1 cellular context compared by ENCODE assay signal in the genomic region with DNA sequence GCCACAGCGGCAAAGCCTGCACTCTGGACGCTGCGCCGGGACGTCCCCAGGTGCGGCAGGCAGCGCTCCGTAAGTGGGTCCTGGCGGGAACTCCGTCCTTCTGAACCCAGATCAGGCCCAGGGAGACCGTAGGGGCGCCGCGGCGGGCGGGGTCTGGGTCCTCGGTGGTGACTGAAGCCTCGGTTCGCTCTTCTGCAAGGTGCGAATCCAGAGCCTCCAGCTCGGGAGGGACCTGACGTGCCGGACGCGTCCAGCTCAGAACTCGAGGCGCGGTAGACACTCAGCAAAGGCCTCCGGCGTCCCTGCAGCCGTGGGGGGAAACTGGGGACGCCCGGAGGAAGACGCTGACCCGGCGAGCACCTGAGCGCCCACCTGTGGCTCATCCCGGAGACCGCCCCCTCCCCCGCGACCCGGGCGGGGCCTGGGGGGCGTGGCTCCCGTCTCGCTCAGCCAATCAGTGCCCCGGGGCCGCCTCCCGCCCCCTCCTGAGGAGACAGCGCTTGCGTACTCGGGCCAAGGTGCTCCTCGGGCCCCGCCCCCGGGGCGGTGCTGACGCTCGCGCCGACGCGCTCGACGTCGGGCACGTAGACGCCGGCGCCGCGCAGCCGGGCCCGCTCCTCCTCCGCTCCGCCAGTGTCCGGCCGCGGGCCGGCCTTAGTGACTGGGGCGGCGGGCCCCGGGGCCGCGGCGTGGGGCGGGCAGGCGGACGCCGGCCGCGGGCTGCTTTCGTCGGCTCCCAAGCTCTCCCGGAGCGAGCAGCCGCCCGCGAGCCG.
TF ChIP-seq lines count a peak whose summit lies in the region.

A gene (plus strand): TSS at position 587 of the 773 bp plus-strand sequence. CDS start 1,483 bp downstream, outside the sequence.

TF ChIP-seq in HEK293, 187 proteins besides CTCF, POLR2A, EP300 and RAD21 (continued from another document):
- TF ChIP-seq, protein P1, sequence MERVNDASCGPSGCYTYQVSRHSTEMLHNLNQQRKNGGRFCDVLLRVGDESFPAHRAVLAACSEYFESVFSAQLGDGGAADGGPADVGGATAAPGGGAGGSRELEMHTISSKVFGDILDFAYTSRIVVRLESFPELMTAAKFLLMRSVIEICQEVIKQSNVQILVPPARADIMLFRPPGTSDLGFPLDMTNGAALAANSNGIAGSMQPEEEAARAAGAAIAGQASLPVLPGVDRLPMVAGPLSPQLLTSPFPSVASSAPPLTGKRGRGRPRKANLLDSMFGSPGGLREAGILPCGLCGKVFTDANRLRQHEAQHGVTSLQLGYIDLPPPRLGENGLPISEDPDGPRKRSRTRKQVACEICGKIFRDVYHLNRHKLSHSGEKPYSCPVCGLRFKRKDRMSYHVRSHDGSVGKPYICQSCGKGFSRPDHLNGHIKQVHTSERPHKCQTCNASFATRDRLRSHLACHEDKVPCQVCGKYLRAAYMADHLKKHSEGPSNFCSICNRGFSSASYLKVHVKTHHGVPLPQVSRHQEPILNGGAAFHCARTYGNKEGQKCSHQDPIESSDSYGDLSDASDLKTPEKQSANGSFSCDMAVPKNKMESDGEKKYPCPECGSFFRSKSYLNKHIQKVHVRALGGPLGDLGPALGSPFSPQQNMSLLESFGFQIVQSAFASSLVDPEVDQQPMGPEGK (tag by site-specific recombination; IDR thresholded peaks at IDR 0.05), result peak; percentile 91
- 0 out of 2 replicates have a peak, but pooled peaks have one; percentile 6 for TF ChIP-seq ZNF629 (tag by site-specific recombination; IDR thresholded peaks at IDR 0.05)
- TF ChIP-seq, protein P2, sequence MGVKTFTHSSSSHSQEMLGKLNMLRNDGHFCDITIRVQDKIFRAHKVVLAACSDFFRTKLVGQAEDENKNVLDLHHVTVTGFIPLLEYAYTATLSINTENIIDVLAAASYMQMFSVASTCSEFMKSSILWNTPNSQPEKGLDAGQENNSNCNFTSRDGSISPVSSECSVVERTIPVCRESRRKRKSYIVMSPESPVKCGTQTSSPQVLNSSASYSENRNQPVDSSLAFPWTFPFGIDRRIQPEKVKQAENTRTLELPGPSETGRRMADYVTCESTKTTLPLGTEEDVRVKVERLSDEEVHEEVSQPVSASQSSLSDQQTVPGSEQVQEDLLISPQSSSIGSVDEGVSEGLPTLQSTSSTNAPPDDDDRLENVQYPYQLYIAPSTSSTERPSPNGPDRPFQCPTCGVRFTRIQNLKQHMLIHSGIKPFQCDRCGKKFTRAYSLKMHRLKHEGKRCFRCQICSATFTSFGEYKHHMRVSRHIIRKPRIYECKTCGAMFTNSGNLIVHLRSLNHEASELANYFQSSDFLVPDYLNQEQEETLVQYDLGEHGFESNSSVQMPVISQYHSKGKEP (tag by site-specific recombination; IDR thresholded peaks at IDR 0.05), result no peak
- TF ChIP-seq GLIS2 (tag by site-specific recombination; IDR thresholded peaks at IDR 0.05), result peak; percentile 94
- TF ChIP-seq SCRT1 (tag by site-specific recombination; IDR thresholded peaks at IDR 0.05; ENCODE audit: borderline replicate concordance), result peak; percentile 89
- TF ChIP-seq KLF1 (tag by site-specific recombination; IDR thresholded peaks at IDR 0.05), result peak; percentile 52
- peak; percentile 24; the same call in 1 of the 2 replicates for TF ChIP-seq ZNF394 (tag by site-specific recombination; IDR thresholded peaks at IDR 0.05; ENCODE audit: borderline replicate concordance)
- TF ChIP-seq BCL11A (tag by site-specific recombination; IDR thresholded peaks at IDR 0.05; ENCODE audit: low read depth), result no peak
- 0 out of 2 replicates have a peak, but pooled peaks have one; percentile 36 for TF ChIP-seq ZXDB (tag by site-specific recombination; IDR thresholded peaks at IDR 0.05)
- TF ChIP-seq, protein P3, sequence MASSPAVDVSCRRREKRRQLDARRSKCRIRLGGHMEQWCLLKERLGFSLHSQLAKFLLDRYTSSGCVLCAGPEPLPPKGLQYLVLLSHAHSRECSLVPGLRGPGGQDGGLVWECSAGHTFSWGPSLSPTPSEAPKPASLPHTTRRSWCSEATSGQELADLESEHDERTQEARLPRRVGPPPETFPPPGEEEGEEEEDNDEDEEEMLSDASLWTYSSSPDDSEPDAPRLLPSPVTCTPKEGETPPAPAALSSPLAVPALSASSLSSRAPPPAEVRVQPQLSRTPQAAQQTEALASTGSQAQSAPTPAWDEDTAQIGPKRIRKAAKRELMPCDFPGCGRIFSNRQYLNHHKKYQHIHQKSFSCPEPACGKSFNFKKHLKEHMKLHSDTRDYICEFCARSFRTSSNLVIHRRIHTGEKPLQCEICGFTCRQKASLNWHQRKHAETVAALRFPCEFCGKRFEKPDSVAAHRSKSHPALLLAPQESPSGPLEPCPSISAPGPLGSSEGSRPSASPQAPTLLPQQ (tag by site-specific recombination; IDR thresholded peaks at IDR 0.05), result peak; percentile 72; the same call in 1 of the 2 replicates
- TF ChIP-seq, protein P4, sequence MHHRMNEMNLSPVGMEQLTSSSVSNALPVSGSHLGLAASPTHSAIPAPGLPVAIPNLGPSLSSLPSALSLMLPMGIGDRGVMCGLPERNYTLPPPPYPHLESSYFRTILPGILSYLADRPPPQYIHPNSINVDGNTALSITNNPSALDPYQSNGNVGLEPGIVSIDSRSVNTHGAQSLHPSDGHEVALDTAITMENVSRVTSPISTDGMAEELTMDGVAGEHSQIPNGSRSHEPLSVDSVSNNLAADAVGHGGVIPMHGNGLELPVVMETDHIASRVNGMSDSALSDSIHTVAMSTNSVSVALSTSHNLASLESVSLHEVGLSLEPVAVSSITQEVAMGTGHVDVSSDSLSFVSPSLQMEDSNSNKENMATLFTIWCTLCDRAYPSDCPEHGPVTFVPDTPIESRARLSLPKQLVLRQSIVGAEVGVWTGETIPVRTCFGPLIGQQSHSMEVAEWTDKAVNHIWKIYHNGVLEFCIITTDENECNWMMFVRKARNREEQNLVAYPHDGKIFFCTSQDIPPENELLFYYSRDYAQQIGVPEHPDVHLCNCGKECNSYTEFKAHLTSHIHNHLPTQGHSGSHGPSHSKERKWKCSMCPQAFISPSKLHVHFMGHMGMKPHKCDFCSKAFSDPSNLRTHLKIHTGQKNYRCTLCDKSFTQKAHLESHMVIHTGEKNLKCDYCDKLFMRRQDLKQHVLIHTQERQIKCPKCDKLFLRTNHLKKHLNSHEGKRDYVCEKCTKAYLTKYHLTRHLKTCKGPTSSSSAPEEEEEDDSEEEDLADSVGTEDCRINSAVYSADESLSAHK (tag by site-specific recombination; IDR thresholded peaks at IDR 0.05), result no peak
- TF ChIP-seq ZNF48 (tag by site-specific recombination; IDR thresholded peaks at IDR 0.05), result no peak
- TF ChIP-seq, protein P5, sequence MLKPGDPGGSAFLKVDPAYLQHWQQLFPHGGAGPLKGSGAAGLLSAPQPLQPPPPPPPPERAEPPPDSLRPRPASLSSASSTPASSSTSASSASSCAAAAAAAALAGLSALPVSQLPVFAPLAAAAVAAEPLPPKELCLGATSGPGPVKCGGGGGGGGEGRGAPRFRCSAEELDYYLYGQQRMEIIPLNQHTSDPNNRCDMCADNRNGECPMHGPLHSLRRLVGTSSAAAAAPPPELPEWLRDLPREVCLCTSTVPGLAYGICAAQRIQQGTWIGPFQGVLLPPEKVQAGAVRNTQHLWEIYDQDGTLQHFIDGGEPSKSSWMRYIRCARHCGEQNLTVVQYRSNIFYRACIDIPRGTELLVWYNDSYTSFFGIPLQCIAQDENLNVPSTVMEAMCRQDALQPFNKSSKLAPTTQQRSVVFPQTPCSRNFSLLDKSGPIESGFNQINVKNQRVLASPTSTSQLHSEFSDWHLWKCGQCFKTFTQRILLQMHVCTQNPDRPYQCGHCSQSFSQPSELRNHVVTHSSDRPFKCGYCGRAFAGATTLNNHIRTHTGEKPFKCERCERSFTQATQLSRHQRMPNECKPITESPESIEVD (tag by site-specific recombination; IDR thresholded peaks at IDR 0.05), result no peak
- no peak for TF ChIP-seq ZBTB21 (tag by site-specific recombination; IDR thresholded peaks at IDR 0.05)
- TF ChIP-seq EGR2 (tag by site-specific recombination; IDR thresholded peaks at IDR 0.05; ENCODE audit: low read depth), result peak; percentile 51; the same call in 1 of the 2 replicates
- peak; percentile 83; the same call in 1 of the 2 replicates for TF ChIP-seq ZNF600 (tag by site-specific recombination; IDR thresholded peaks at IDR 0.05)
- TF ChIP-seq ZBTB17 (tag by site-specific recombination; IDR thresholded peaks at IDR 0.05), result peak; percentile 81
- TF ChIP-seq ZEB2 (tag by site-specific recombination; IDR thresholded peaks at IDR 0.05), result peak; percentile 95
- TF ChIP-seq ZIC2 (tag by site-specific recombination; IDR thresholded peaks at IDR 0.05), result peak; percentile 44
- TF ChIP-seq, protein P6, sequence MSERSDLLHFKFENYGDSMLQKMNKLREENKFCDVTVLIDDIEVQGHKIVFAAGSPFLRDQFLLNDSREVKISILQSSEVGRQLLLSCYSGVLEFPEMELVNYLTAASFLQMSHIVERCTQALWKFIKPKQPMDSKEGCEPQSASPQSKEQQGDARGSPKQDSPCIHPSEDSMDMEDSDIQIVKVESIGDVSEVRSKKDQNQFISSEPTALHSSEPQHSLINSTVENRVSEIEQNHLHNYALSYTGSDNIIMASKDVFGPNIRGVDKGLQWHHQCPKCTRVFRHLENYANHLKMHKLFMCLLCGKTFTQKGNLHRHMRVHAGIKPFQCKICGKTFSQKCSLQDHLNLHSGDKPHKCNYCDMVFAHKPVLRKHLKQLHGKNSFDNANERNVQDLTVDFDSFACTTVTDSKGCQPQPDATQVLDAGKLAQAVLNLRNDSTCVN (tag by site-specific recombination; optimal IDR thresholded peaks at IDR 0.05), result peak; percentile 28
